In genomic region chr3:26603771-26604170, GRCh38 we compare ENCODE assay signal across 3 cellular contexts. TPM values are rescaled to one million over a fixed set of nuclear protein-coding genes. Genes with fewer than 3 reads are reported as not detected.
"Had no signal": no experiment of that assay in that cellular context is flagged by ENCODE, and none has a peak within 500 bp of the region (broad histone marks: within the 10 kb centered on the region; RNA-seq: fewer than 3 reads in every experiment).

No MANE protein-coding gene starts in this region.

RNA-seq across cellular contexts. Expression of gene LRRC3B, which starts 18.8 kb away (rescaled TPM):
- total RNA-seq: subcutaneous adipose tissue, suprapubic skin, thoracic aorta had no signal
